26 cellular contexts compared by ENCODE assay signal in genomic region chr6:77876300-77876699, GRCh38.
"Had no signal": no experiment of that assay in that cellular context is flagged by ENCODE, and none has a peak within 500 bp of the region (broad histone marks: within the 10 kb centered on the region; RNA-seq: fewer than 3 reads in every experiment).

No MANE protein-coding gene starts in this region.

- DNase-seq: activated CD4-positive, alpha-beta T cell treated with anti-CD3 and anti-CD28 coated beads, Interleukin-2, amount 50 U/mL, for 1 hour; activated CD4-positive, CD25-positive, alpha-beta regulatory T cell treated with anti-CD3 and anti-CD28 coated beads, Interleukin-2, amount 50 U/mL, for 72 hours; activated CD8-positive, alpha-beta memory T cell treated with anti-CD3 and anti-CD28 coated beads, Interleukin-2, amount 10 ng/mL, durations not matched to agents 7 days and 5 days; activated CD8-positive, alpha-beta T cell treated with anti-CD3 and anti-CD28 coated beads, Interleukin-2, amount 10 ng/mL, durations not matched to agents 7 days and 5 days; activated naive CD8-positive, alpha-beta T cell treated with anti-CD3 and anti-CD28 coated beads, Interleukin-2, amount 50 U/mL, for 24 hours; activated T-cell treated with anti-CD3 and anti-CD28 coated beads, Interleukin-2, amount 50 U/mL, for 48 hours; amygdala; cerebellar nuclear complex; dorsolateral prefrontal cortex; effector memory CD4-positive, alpha-beta T cell; foreskin melanocyte; heart right ventricle; kidney glomerular epithelial cell; left lung; mucosa of descending colon; spleen; stimulated activated naive CD4-positive, alpha-beta T cell treated with Interleukin-2 at 50 U/mL for 16 hours; T-helper 17 cell; T1000 had no signal

- H3K36me3 ChIP-seq: cardiac muscle cell, heart right ventricle, left lung, right atrium auricular region, spleen, tibial nerve had no signal

- H3K27me3 ChIP-seq: cardiac muscle cell, dorsolateral prefrontal cortex, heart right ventricle, left lung, right atrium auricular region, spleen, tibial nerve had no signal

- H3K9me3 ChIP-seq: left lung, mucosa of descending colon, right atrium auricular region, tibial nerve had no signal

- ATAC-seq: activated CD8-positive, alpha-beta memory T cell treated with anti-CD3 and anti-CD28 coated beads, Interleukin-2, amount 10 ng/mL, durations not matched to agents 7 days and 5 days; activated CD8-positive, alpha-beta T cell treated with anti-CD3 and anti-CD28 coated beads, Interleukin-2, amount 10 ng/mL, durations not matched to agents 7 days and 5 days; activated naive CD8-positive, alpha-beta T cell treated with anti-CD3 and anti-CD28 coated beads, Interleukin-2, amount 50 U/mL, for 24 hours; esophagus mucosa; heart right ventricle; left lung; mucosa of descending colon; natural killer cell treated with Interleukin-12 subunit alpha and Interleukin-12 subunit beta and Interleukin-15 and Interleukin-18, amount 100 ng/mL, for 72 hours; T-helper 17 cell had no signal

- H3K4me3 ChIP-seq: cardiac muscle cell, coronary artery, dorsolateral prefrontal cortex, heart right ventricle, left lung, lung, mucosa of descending colon, right atrium auricular region, spleen, tibial nerve had no signal
